ENCODE assay signal across 8 cellular contexts in the genomic region with DNA sequence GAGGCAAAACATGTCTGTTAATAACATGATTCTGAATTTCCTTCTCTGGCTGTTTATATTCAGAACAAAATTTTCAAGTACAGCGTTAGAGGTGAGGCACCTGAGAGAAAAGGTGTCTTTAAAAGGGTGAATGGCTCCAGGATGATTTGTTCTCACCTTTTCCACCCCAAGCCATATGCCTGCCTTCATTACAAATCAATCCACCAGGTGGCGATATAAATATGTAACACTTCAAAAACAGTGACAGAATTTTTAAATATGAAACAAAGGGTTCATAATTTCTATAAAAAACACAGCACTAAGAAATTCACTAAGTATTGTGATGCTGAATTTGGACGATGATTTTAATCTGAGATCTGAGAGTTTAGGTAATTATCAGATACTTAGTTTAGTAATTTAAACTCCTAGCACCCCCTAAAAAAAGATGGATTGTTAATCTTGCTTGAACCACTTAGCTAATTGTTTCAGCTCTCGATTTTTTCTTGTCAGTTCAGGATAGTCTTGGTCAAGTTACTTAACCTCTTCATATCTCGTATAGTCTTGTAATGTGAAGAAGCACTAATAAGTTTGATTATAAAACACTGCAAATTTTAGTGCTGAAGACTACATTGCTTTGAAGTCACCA.
DNase-seq lines count a peak whose midpoint lies in the region; ATAC-seq, FAIRE-seq and TF ChIP-seq lines count a peak whose summit lies in the region.

No MANE protein-coding gene starts in this region.

- peak; percentile 51 for FAIRE-seq in G401.6 (lab: Jason Lieb, UNC)
- FAIRE-seq in islet of Langerhans (lab: Jason Lieb, UNC): peak; percentile 90

- no peak overlapping the region for H3K4me3 Mint-ChIP-seq in activated CD8-positive, alpha-beta T cell treated with anti-CD3 and anti-CD28 coated beads for 36 hours

- POLR2A ChIA-PET in activated CD8-positive, alpha-beta T cell treated with anti-CD3 and anti-CD28 coated beads for 36 hours (lab: Charles Lee): no interaction called here

- no peaks in the 10 kb centered on the region for H3K27me3 Mint-ChIP-seq in activated CD8-positive, alpha-beta T cell treated with anti-CD3 and anti-CD28 coated beads for 36 hours

- no peak for TF ChIP-seq POLR2A in lower leg skin (IDR thresholded peaks at IDR 0.05)

- no peaks in the 10 kb centered on the region for H3K9me3 Mint-ChIP-seq in activated CD8-positive, alpha-beta T cell treated with anti-CD3 and anti-CD28 coated beads for 36 hours

- no peaks in the 10 kb centered on the region for H3K36me3 Mint-ChIP-seq in activated CD8-positive, alpha-beta T cell treated with anti-CD3 and anti-CD28 coated beads for 36 hours (ENCODE audit: low read depth)

- WGBS in lower leg skin, 2 donors: 15 to 18% methylated on average over 5 of the region's 5 CpGs

- peak; percentile 63 for TF ChIP-seq CTCF in activated CD8-positive, alpha-beta T cell treated with anti-CD3 and anti-CD28 coated beads for 36 hours (IDR thresholded peaks at IDR 0.05)
- TF ChIP-seq CTCF in lower leg skin (IDR thresholded peaks at IDR 0.05): no peak

- no peak overlapping the region for H3K27ac Mint-ChIP-seq in activated CD8-positive, alpha-beta T cell treated with anti-CD3 and anti-CD28 coated beads for 36 hours

- H3K4me1 Mint-ChIP-seq in activated CD8-positive, alpha-beta T cell treated with anti-CD3 and anti-CD28 coated beads for 36 hours (ENCODE audit: low read depth): no peaks in the 10 kb centered on the region

- DNase-seq in LoVo (ENCODE audit: low spot score) (peak; percentile 29), lower leg skin (ENCODE audit: low spot score in 2 of 2) (no peak), mucosa of gallbladder (ENCODE audit: low spot score) (no peak)
- DNase-seq in activated CD8-positive, alpha-beta T cell treated with anti-CD3 and anti-CD28 coated beads for 36 hours: peak; percentile 7

- CTCF ChIA-PET in activated CD8-positive, alpha-beta T cell treated with anti-CD3 and anti-CD28 coated beads for 36 hours (lab: Charles Lee): interaction anchor here (1.2 to 2.3 kb wide), 4 partner anchors 9 to 1482 kb away, joined by 3 to 6 read pairs (median 6); no protein-coding TSS in a partner anchor

- peak; percentile 66 for ATAC-seq in GM21528 (IDR thresholded peaks at IDR 0.05; ENCODE audit: low FRiP score, unreplicated experiment)
- ATAC-seq in activated CD8-positive, alpha-beta T cell treated with anti-CD3 and anti-CD28 coated beads for 36 hours: no peak
- no peak for ATAC-seq in HG03139 (IDR thresholded peaks at IDR 0.05; ENCODE audit: unreplicated experiment)

- intact Hi-C loops in activated CD8-positive, alpha-beta T cell treated with anti-CD3 and anti-CD28 coated beads for 36 hours (cut with micrococcal nuclease): no loop called here
- intact Hi-C loops in lower leg skin (cut with DNase I; ENCODE audit: low total_unique reads): no loop called here

- H3K4me3 ChIP-seq in lower leg skin (ENCODE audit: low read depth, poor library complexity, severe bottlenecking): no peak overlapping the region

Comparison
In these comparisons a context has a peak if more than half of its experiments do, and no peak if none do; other contexts are left out.
1. DNase-seq: peak in LoVo (single experiment) and activated CD8-positive, alpha-beta T cell treated with anti-CD3 and anti-CD28 coated beads for 36 hours (single experiment); none in lower leg skin (0 of 2) and mucosa of gallbladder (single experiment).